Comparison of ENCODE assay signal across 10 cellular contexts in the genomic region with DNA sequence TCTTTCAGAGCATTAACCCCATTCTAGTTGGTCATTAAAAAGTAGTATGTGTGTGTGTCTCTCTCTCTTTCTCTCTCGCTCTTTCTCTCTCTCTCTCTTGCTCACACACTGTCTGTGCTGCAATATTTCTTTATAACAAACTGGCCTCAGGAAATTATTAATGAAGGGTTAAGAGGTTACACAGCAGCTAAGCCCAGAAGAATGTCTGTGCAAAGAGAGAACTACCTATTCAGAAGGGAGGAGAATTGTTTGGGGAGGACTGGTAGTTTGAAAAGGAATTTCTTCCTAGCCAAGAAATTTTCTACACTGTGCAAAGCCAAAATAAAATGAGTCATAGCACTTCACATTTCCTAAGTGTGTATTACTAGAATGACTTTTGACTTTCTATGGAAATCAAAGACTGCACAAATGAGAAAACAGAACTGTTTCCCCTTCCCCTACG. TPM values are rescaled to one million over a fixed set of nuclear protein-coding genes. Genes with fewer than 3 reads are reported as not detected.
DNase-seq lines count a peak whose midpoint lies in the region; ATAC-seq and TF ChIP-seq lines count a peak whose summit lies in the region.
"Had no signal": no experiment of that assay in that cellular context is flagged by ENCODE, and none has a peak within 500 bp of the region (broad histone marks: within the 10 kb centered on the region; RNA-seq: fewer than 3 reads in every experiment).

No MANE protein-coding gene starts in this region.

- H3K14ac ChIP-seq in trophoblast cell (ENCODE audit: low read length): no peak overlapping the region
- H3K14ac ChIP-seq in neuronal stem cell (ENCODE audit: low read length): no peak overlapping the region

- H3K18ac ChIP-seq in trophoblast cell (ENCODE audit: low read length) (no peak overlapping the region), neuronal stem cell (ENCODE audit: low read length) (no peak overlapping the region)

- no peak overlapping the region for H2BK15ac ChIP-seq in neuronal stem cell (ENCODE audit: low read length)

- H3K4ac ChIP-seq in trophoblast cell (ENCODE audit: low read depth, low read length): no peak overlapping the region
- H3K4ac ChIP-seq in neuronal stem cell (ENCODE audit: low read length): no peak overlapping the region

- TF ChIP-seq CTCF in RWPE2 (IDR thresholded peaks at IDR 0.05; ENCODE audit: poor library complexity, severe bottlenecking) (no peak), GM20000 (IDR thresholded peaks at IDR 0.05; ENCODE audit: extremely low read depth, missing control alignments) (no peak)

- peaks cover 1% of the 10 kb centered on the region for H3K79me1 ChIP-seq in trophoblast cell (ENCODE audit: low read length)
- H3K79me1 ChIP-seq in neuronal stem cell (ENCODE audit: low read depth, low read length): no peaks in the 10 kb centered on the region

- in situ Hi-C loops in Caki2 (cut with HindIII; ENCODE audit: low pct_unique_long_range_greater_than_20kb, low sequenced_read_pairs): no loop called here

- H2BK12ac ChIP-seq in trophoblast cell (ENCODE audit: low read length) (no peak overlapping the region), neuronal stem cell (ENCODE audit: low read length) (no peak overlapping the region)

- no peak overlapping the region for H4K8ac ChIP-seq in trophoblast cell (ENCODE audit: low read depth, low read length)
- H4K8ac ChIP-seq in neuronal stem cell (ENCODE audit: low read depth, low read length): no peak overlapping the region

- no peak overlapping the region for H4K91ac ChIP-seq in trophoblast cell (ENCODE audit: low read depth, low read length)
- H4K91ac ChIP-seq in neuronal stem cell (ENCODE audit: low read depth, low read length, poor library complexity): no peak overlapping the region

- H3K79me2 ChIP-seq in trophoblast cell (ENCODE audit: control insufficient read depth, insufficient read depth, low read length, poor library complexity): peaks cover 2% of the 10 kb centered on the region

- H3K4me2 ChIP-seq in trophoblast cell (ENCODE audit: low read length) (no peak overlapping the region), neuronal stem cell (ENCODE audit: insufficient read depth, low read length, poor library complexity, severe bottlenecking) (no peak overlapping the region)

- H2AK5ac ChIP-seq in trophoblast cell (ENCODE audit: low read length) (no peak overlapping the region), neuronal stem cell (ENCODE audit: low read depth, low read length) (no peak overlapping the region)

- H2BK5ac ChIP-seq in trophoblast cell (ENCODE audit: low read depth, low read length, poor library complexity) (no peak overlapping the region), neuronal stem cell (ENCODE audit: low read length) (no peak overlapping the region)

- H3K4me3 ChIP-seq in RWPE2 (ENCODE audit: severe bottlenecking) (no peak overlapping the region), trophoblast cell (ENCODE audit: low read depth, low read length) (no peak overlapping the region), neuronal stem cell (ENCODE audit: low read length in 2 of 2) (no peak overlapping the region)

- H3K9ac ChIP-seq in trophoblast cell (ENCODE audit: low read length) (no peak overlapping the region), neuronal stem cell (ENCODE audit: low read depth, low read length, poor library complexity) (no peak overlapping the region)

- H3K27me3 ChIP-seq in RWPE2 (ENCODE audit: insufficient read depth, poor library complexity, severe bottlenecking) (no peaks in the 10 kb centered on the region), trophoblast cell (ENCODE audit: insufficient read depth, low read length) (no peaks in the 10 kb centered on the region), neuronal stem cell (ENCODE audit: control insufficient read depth in 3 of 3, insufficient read depth in 3 of 3, low read depth in 1 of 3, low read length in 3 of 3) (no peaks in the 10 kb centered on the region)

- peaks cover 91% of the 10 kb centered on the region for H3K4me1 ChIP-seq in RWPE2 (ENCODE audit: insufficient read depth, poor library complexity, severe bottlenecking)
- peaks cover 0 to 2% of the 10 kb centered on the region in 2 experiments for H3K4me1 ChIP-seq in trophoblast cell (ENCODE audit: control insufficient read depth in 1 of 2, insufficient read depth in 2 of 2, low read length in 2 of 2)
- H3K4me1 ChIP-seq in neuronal stem cell (ENCODE audit: control insufficient read depth in 2 of 2, insufficient read depth in 1 of 2, low read depth in 1 of 2, low read length in 2 of 2): peaks cover 0 to 18% of the 10 kb centered on the region in 2 donors

- no peak overlapping the region for H3K23ac ChIP-seq in trophoblast cell (ENCODE audit: low read length)
- H3K23ac ChIP-seq in neuronal stem cell (ENCODE audit: low read depth, low read length, poor library complexity): no peak overlapping the region

- no CpG with 5 or more reads among the region's 2 CpGs for WGBS in trophoblast cell (ENCODE audit: extremely low coverage, insufficient coverage, insufficient read length)
- WGBS in neuronal stem cell (ENCODE audit: extremely low coverage in 2 of 2, insufficient read length in 2 of 2, insufficient replicate concordance in 1 of 2), 2 donors: no CpG with 5 or more reads among the region's 2 CpGs

- no peak overlapping the region for H4K12ac ChIP-seq in trophoblast cell (ENCODE audit: low read depth, low read length)

- H3K9me3 ChIP-seq in RWPE2 (ENCODE audit: severe bottlenecking) (no peaks in the 10 kb centered on the region), trophoblast cell (ENCODE audit: insufficient read depth, low read depth, low read length) (no peaks in the 10 kb centered on the region), neuronal stem cell (replicated peaks in 1 of 2; ENCODE audit: control insufficient read depth in 2 of 2, insufficient read depth in 1 of 2, low read depth in 1 of 2, low read length in 2 of 2) (no peaks in the 10 kb centered on the region)

- H3K36me3 ChIP-seq in RWPE2 (ENCODE audit: low read depth) (no peaks in the 10 kb centered on the region), trophoblast cell (ENCODE audit: control insufficient read depth in 1 of 2, insufficient read depth in 2 of 2, low read length in 2 of 2) (no peaks in the 10 kb centered on the region), neuronal stem cell (replicated peaks in 1 of 2; ENCODE audit: control insufficient read depth in 2 of 2, insufficient read depth in 2 of 2, low read length in 2 of 2) (no peaks in the 10 kb centered on the region)

- H2BK120ac ChIP-seq in trophoblast cell (ENCODE audit: insufficient read depth, low read length, poor library complexity) (no peak overlapping the region), neuronal stem cell (ENCODE audit: low read depth, low read length) (no peak overlapping the region)

- DNase-seq in Caki2 (ENCODE audit: low read depth) (peak; percentile 98), RWPE2 (ENCODE audit: low spot score) (no peak), fibroblast of the conjunctiva (ENCODE audit: low read depth) (peak; percentile 64), trophoblast cell (no peak), GM20000 (ENCODE audit: low spot score) (no peak), neuronal stem cell (ENCODE audit: low spot score) (no peak), ecto neural progenitor cell (ENCODE audit: low spot score) (no peak)
- DNase-seq: COR-L47, occipital lobe had no signal

- no peak overlapping the region for H2AFZ ChIP-seq in trophoblast cell (ENCODE audit: insufficient read depth, low read length, poor library complexity)
- H2AFZ ChIP-seq in neuronal stem cell (ENCODE audit: low read length): no peak overlapping the region

- peak; percentile 82 for ATAC-seq in RWPE2 (ENCODE audit: low read depth)
- no peak for ATAC-seq in HG03097 (IDR thresholded peaks at IDR 0.05; ENCODE audit: low FRiP score, unreplicated experiment)

- H3K27ac ChIP-seq in RWPE2 (ENCODE audit: poor library complexity, severe bottlenecking) (peak overlapping the region; percentile 95), trophoblast cell (ENCODE audit: low read depth, low read length) (peak overlapping the region; percentile 34), neuronal stem cell (replicated peaks; ENCODE audit: low read length) (no peak overlapping the region)

RNA-seq across cellular contexts. Expression of a gene that starts 22.2 kb away (rescaled TPM):
- 88.6 and 120 TPM in 2 replicates for total RNA-seq in Caki2 (2014; rRNA removed; shearing (Covaris generic); ENCODE audit: low replicate concordance)
- polyA plus RNA-seq in trophoblast cell (2013): 13.8 TPM in 2 replicates
- polyA plus RNA-seq in neuronal stem cell (2013, experiment 1 of 2): 3.4 TPM
- 3.7 TPM for polyA plus RNA-seq in neuronal stem cell (2013, experiment 2 of 2)

Comparison
In these comparisons a context has a peak if more than half of its experiments do, and no peak if none do; other contexts are left out.
1. DNase-seq: peak in Caki2 (single experiment) and fibroblast of the conjunctiva (single experiment); none in RWPE2 (single experiment), trophoblast cell (0 of 2), GM20000 (single experiment), neuronal stem cell (single experiment) and ecto neural progenitor cell (single experiment).